ENCODE assay signal across 32 cellular contexts in the genomic region with DNA sequence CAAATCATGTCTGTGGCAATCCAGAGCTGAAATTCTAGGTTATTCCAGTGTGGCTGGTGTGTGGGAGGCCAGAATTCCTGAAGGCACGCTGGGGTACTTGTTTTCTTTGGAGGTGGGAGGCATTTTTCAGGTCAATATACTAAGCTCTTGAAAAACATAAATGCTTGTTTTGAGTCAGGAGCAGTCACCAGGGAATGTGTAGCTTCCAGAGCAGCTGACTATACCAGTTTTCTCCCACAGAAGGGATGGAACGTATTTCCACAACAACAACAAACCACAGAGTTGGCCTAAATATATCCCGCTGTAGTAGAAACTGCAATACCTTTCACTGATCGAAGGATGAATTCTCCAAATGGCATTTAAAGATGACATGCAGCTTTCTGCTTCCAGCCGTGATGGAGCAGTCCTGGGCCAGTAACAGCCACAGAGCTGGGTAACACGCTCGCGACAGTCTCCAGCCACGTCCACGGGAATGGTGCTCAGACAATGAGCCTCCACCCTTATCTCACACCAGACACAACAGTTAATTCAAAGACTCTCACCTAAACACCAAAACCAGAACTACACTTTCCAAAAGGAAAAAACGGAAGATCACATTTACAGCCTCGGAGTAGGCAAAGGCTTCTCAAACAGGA. TPM values are rescaled to one million over a fixed set of nuclear protein-coding genes. Genes with fewer than 3 reads are reported as not detected.
DNase-seq lines count a peak whose midpoint lies in the region; ATAC-seq and TF ChIP-seq lines count a peak whose summit lies in the region.
"Had no signal": no experiment of that assay in that cellular context is flagged by ENCODE, and none has a peak within 500 bp of the region (broad histone marks: within the 10 kb centered on the region; RNA-seq: fewer than 3 reads in every experiment).

No MANE protein-coding gene starts in this region.

- TF ChIP-seq POLR2A in vagina (IDR thresholded peaks at IDR 0.05) = no peak

- H3K27ac Mint-ChIP-seq in glutamatergic neuron (ENCODE audit: unreplicated experiment) = peak overlapping the region; percentile 3
- H3K27ac Mint-ChIP-seq: activated CD8-positive, alpha-beta T cell treated with anti-CD3 and anti-CD28 coated beads for 36 hours; activated naive CD4-positive, alpha-beta T cell treated with anti-CD3 and anti-CD28 coated beads, Interleukin-2, amount 50 U/mL, for 72 hours; activated T-helper 2 cell treated with anti-CD3 and anti-CD28 coated beads, Interferon-gamma antibody, Interleukin-2, Interleukin-4, amounts not matched to agents 10 μg/mL and 5 μg/mL and 100 μg/mL, durations not matched to agents 14 hours and 24 hours and 36 hours; CD8-positive, alpha-beta T cell; stimulated activated memory B cell treated with anti-CD40 and anti-IgM and Interleukin-4, amounts not matched to agents 10 μg/mL and 1 μg/mL and 100 μg/mL, for 72 hours; T-helper 1 cell treated with Interleukin-12 subunit alpha and Interleukin-12 subunit beta and Interleukin-4 antibody, amounts not matched to agents 30 μg/mL and 1 μg/mL, for 36 hours had no signal

- peaks cover 49% of the 10 kb centered on the region for H3K36me3 Mint-ChIP-seq in glutamatergic neuron (ENCODE audit: unreplicated experiment)
- H3K36me3 Mint-ChIP-seq: CD8-positive, alpha-beta T cell; naive B cell; stimulated activated memory B cell treated with anti-CD40 and anti-IgM and Interleukin-4, amounts not matched to agents 10 μg/mL and 1 μg/mL and 100 μg/mL, for 72 hours had no signal

- peaks cover 3% of the 10 kb centered on the region for H3K27me3 ChIP-seq in brain microvascular endothelial cell (replicated peaks)
- peaks cover 23% of the 10 kb centered on the region for H3K27me3 ChIP-seq in osteoblast (ENCODE audit: insufficient read depth, low read length)
- H3K27me3 ChIP-seq in vagina = no peaks in the 10 kb centered on the region
- H3K27me3 ChIP-seq: ovary had no signal

- intact Hi-C loops in vagina (cut with DNase I) = no loop called here

- H3K4me3 ChIP-seq in AG10803 (ENCODE audit: low read length) (no peak overlapping the region), brain microvascular endothelial cell (ENCODE audit: low read depth, low read length) (no peak overlapping the region), osteoblast (ENCODE audit: insufficient read depth, low read length) (no peak overlapping the region), vagina (no peak overlapping the region)
- H3K4me3 ChIP-seq: hepatocyte, left ventricle myocardium inferior, ovary, suprapubic skin had no signal

- peak overlapping the region; percentile 46 for H3K4me2 ChIP-seq in osteoblast (ENCODE audit: insufficient read depth, low read length)
- H3K4me2 ChIP-seq: hepatocyte, SK-N-SH had no signal

- no peak for ATAC-seq in HG02852 (IDR thresholded peaks at IDR 0.05; ENCODE audit: unreplicated experiment)
- ATAC-seq: activated CD8-positive, alpha-beta T cell treated with anti-CD3 and anti-CD28 coated beads for 36 hours; activated naive CD4-positive, alpha-beta T cell treated with anti-CD3 and anti-CD28 coated beads, Interleukin-2, amount 50 U/mL, for 72 hours; CD8-positive, alpha-beta T cell; stimulated activated memory B cell treated with anti-CD40 and anti-IgM and Interleukin-4, amounts not matched to agents 10 μg/mL and 1 μg/mL and 100 μg/mL, for 72 hours had no signal

- no peak for TF ChIP-seq CTCF in AG10803 (conservative IDR thresholded peaks at IDR 0.05; ENCODE audit: low read length)
- TF ChIP-seq CTCF in brain microvascular endothelial cell (IDR thresholded peaks at IDR 0.05; ENCODE audit: low read depth, low read length, missing control alignments) = no peak
- no peak for TF ChIP-seq CTCF in glutamatergic neuron (IDR thresholded peaks at IDR 0.05; ENCODE audit: partially characterized antibody, unreplicated experiment)
- TF ChIP-seq CTCF in osteoblast (IDR thresholded peaks at IDR 0.05; ENCODE audit: extremely low read depth, low read depth, low read length) = no peak
- TF ChIP-seq CTCF in vagina (IDR thresholded peaks at IDR 0.05) = no peak

- peaks cover 13% of the 10 kb centered on the region for H3K4me1 Mint-ChIP-seq in glutamatergic neuron (ENCODE audit: low read depth, unreplicated experiment)
- H3K4me1 Mint-ChIP-seq: naive B cell; stimulated activated memory B cell treated with anti-CD40 and anti-IgM and Interleukin-4, amounts not matched to agents 10 μg/mL and 1 μg/mL and 100 μg/mL, for 72 hours had no signal

- H3K27me3 Mint-ChIP-seq in glutamatergic neuron (ENCODE audit: unreplicated experiment) = peaks cover 8% of the 10 kb centered on the region

- in situ Hi-C loops in brain microvascular endothelial cell (cut with HindIII; ENCODE audit: low pct_ligation_motif_present, low sequenced_read_pairs) = no loop called here

- H3K4me1 ChIP-seq in osteoblast (ENCODE audit: insufficient read depth, low read length) (peaks cover 13% of the 10 kb centered on the region), vagina (no peaks in the 10 kb centered on the region)
- H3K4me1 ChIP-seq: left ventricle myocardium inferior had no signal

- no peaks in the 10 kb centered on the region for H3K79me2 ChIP-seq in osteoblast (ENCODE audit: insufficient read depth, low read length)
- H3K79me2 ChIP-seq: hepatocyte had no signal

- H3K27ac ChIP-seq in brain microvascular endothelial cell = no peak overlapping the region
- no peak overlapping the region for H3K27ac ChIP-seq in osteoblast (ENCODE audit: low read depth, low read length)
- no peak overlapping the region for H3K27ac ChIP-seq in vagina
- H3K27ac ChIP-seq: hepatocyte, left ventricle myocardium inferior, ovary, suprapubic skin had no signal

- no peak overlapping the region for H2AFZ ChIP-seq in osteoblast (ENCODE audit: low read length)
- H2AFZ ChIP-seq: hepatocyte had no signal

- no peaks in the 10 kb centered on the region for H3K36me3 ChIP-seq in brain microvascular endothelial cell (replicated peaks)
- H3K36me3 ChIP-seq in osteoblast (ENCODE audit: insufficient read depth, low read length) = no peaks in the 10 kb centered on the region
- no peaks in the 10 kb centered on the region for H3K36me3 ChIP-seq in vagina
- H3K36me3 ChIP-seq: left ventricle myocardium inferior, ovary, suprapubic skin had no signal

- H3K9me3 Mint-ChIP-seq in glutamatergic neuron (ENCODE audit: unreplicated experiment) = peaks cover 7% of the 10 kb centered on the region
- H3K9me3 Mint-ChIP-seq: activated CD8-positive, alpha-beta T cell treated with anti-CD3 and anti-CD28 coated beads for 36 hours; CD8-positive, alpha-beta T cell had no signal

- H3K9me3 ChIP-seq in osteoblast (ENCODE audit: low read depth, low read length) (no peaks in the 10 kb centered on the region), vagina (no peaks in the 10 kb centered on the region)
- H3K9me3 ChIP-seq: ovary, SK-N-SH, suprapubic skin had no signal

- DNase-seq in AG10803 (ENCODE audit: low read depth) (peak; percentile 17), brain microvascular endothelial cell (peak; percentile 45), glutamatergic neuron (no peak), osteoblast (ENCODE audit: insufficient read length, low spot score, missing footprints) (peak; percentile 94), NCI-H1048 (lab: John Stamatoyannopoulos, UW) (no peak), occipital lobe (lab: John Stamatoyannopoulos, UW) (no peak), vagina (ENCODE audit: extremely low spot score in 2 of 2) (no peak)
- DNase-seq: activated CD4-positive, CD25-positive, alpha-beta regulatory T cell treated with anti-CD3 and anti-CD28 coated beads, Interleukin-2, amount 50 U/mL, for 72 hours; activated CD8-positive, alpha-beta T cell treated with anti-CD3 and anti-CD28 coated beads for 36 hours; aorta; DMS 273 treated with DMSO at 0.1 percent for 48 hours; effector memory CD4-positive, alpha-beta T cell; erythroblast; GOT3; left ventricle myocardium inferior; naive B cell; NCI-H1092 treated with DMSO at 0.1 percent for 48 hours; NCI-H187 treated with DMSO at 0.1 percent for 48 hours; NCI-H524 treated with DMSO at 0.1 percent for 48 hours; ovary; SK-N-SH; stimulated activated CD4-positive, alpha-beta T cell treated with anti-CD3 and anti-CD28 coated beads, Interleukin-4, amount 100 ng/mL, for 4 hours had no signal

- no peak overlapping the region for H3K4me3 Mint-ChIP-seq in glutamatergic neuron (ENCODE audit: unreplicated experiment)
- H3K4me3 Mint-ChIP-seq: activated CD8-positive, alpha-beta T cell treated with anti-CD3 and anti-CD28 coated beads for 36 hours; CD8-positive, alpha-beta T cell; naive B cell; stimulated activated memory B cell treated with anti-CD40 and anti-IgM and Interleukin-4, amounts not matched to agents 10 μg/mL and 1 μg/mL and 100 μg/mL, for 72 hours; T-helper 1 cell treated with Interleukin-12 subunit alpha and Interleukin-12 subunit beta and Interleukin-4 antibody, amounts not matched to agents 30 μg/mL and 1 μg/mL, for 36 hours had no signal

- no peaks in the 10 kb centered on the region for H4K20me1 ChIP-seq in osteoblast (ENCODE audit: insufficient read depth, low read length)

RNA-seq across cellular contexts. Expression of a gene that starts 23.2 kb away (rescaled TPM):
- total RNA-seq in glutamatergic neuron (ENCODE audit: unreplicated experiment) (165 TPM), osteoblast (not detected in 2 replicates), occipital lobe (7.8 TPM), vagina (0.25 TPM)
- total RNA-seq: activated CD8-positive, alpha-beta T cell treated with anti-CD3 and anti-CD28 coated beads for 36 hours; activated naive CD4-positive, alpha-beta T cell treated with anti-CD3 and anti-CD28 coated beads, Interleukin-2, amount 50 U/mL, for 72 hours; activated T-helper 2 cell treated with anti-CD3 and anti-CD28 coated beads, Interferon-gamma antibody, Interleukin-2, Interleukin-4, amounts not matched to agents 10 μg/mL and 5 μg/mL and 100 μg/mL, durations not matched to agents 14 hours and 24 hours and 36 hours; aorta; CD8-positive, alpha-beta T cell; hepatocyte; mesenteric fat pad; suprapubic skin had no signal

RNA-seq across cellular contexts. Expression of a gene that starts 44.9 kb away (rescaled TPM):
- total RNA-seq in glutamatergic neuron (ENCODE audit: unreplicated experiment) = 2.1 TPM
- total RNA-seq in osteoblast = not detected in 2 replicates
- 3.0 TPM for total RNA-seq in occipital lobe
- total RNA-seq in vagina = not detected
- total RNA-seq: A172; activated T-helper 2 cell treated with anti-CD3 and anti-CD28 coated beads, Interferon-gamma antibody, Interleukin-2, Interleukin-4, amounts not matched to agents 10 μg/mL and 5 μg/mL and 100 μg/mL, durations not matched to agents 14 hours and 24 hours and 36 hours; hepatocyte; left ventricle myocardium inferior; mesenteric fat pad; suprapubic skin had no signal

Comparison
In these comparisons a context has a peak if more than half of its experiments do, and no peak if none do; other contexts are left out.
1. DNase-seq: peak in AG10803 (single experiment), brain microvascular endothelial cell (single experiment) and osteoblast (single experiment); none in glutamatergic neuron (single experiment), NCI-H1048 (single experiment), occipital lobe (single experiment) and vagina (0 of 2).
2. RNA of a gene that starts 23.2 kb away (total RNA-seq): 165 TPM in glutamatergic neuron (single experiment); 7.8 TPM in occipital lobe (single experiment), 0.25 TPM in vagina (single experiment) and not detected in osteoblast; every median in the first group is over 10 times any median in the second.